In the genomic region with DNA sequence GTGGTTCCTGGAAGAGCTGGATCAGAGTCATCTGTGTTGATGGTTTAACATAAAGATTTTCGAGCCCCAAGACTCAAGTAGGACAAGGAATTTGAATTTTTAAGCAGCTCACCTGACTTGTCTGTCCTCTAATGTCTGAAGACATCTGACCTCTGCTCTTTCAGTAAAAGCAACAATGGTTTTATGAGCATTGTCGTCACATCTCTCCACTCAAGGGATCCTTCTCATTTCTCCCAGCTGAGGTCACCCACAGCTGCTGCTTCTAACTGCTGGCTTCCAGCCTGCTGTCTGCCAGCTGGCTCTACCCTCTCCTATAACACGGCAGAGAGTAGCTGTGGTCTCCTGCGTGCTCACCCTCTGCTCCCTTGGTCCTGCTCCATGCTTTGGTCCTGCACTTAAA, we compare ENCODE assay signal across 8 cellular contexts. TPM values are rescaled to one million over a fixed set of nuclear protein-coding genes. Genes with fewer than 3 reads are reported as not detected.
DNase-seq lines count a peak whose midpoint lies in the region; ATAC-seq, FAIRE-seq and TF ChIP-seq lines count a peak whose summit lies in the region.

No MANE protein-coding gene starts in this region.

- no peak for TF ChIP-seq POLR2A in GM12891 (IDR thresholded peaks at IDR 0.05; ENCODE audit: low read depth, low read length)

- H3K27ac ChIP-seq in brain microvascular endothelial cell, result peak overlapping the region; percentile 85
- no peak overlapping the region for H3K27ac ChIP-seq in lung (ENCODE audit: low read depth in 1 of 2, low read length in 1 of 2)

- H3K4me3 ChIP-seq in brain microvascular endothelial cell (ENCODE audit: low read depth, low read length) (no peak overlapping the region), lung (no peak overlapping the region)

- H3K9me3 Mint-ChIP-seq in activated CD8-positive, alpha-beta T cell treated with anti-CD3 and anti-CD28 coated beads, Interleukin-2, amount 10 ng/mL, durations not matched to agents 7 days and 5 days (ENCODE audit: insufficient read depth), result no peaks in the 10 kb centered on the region

- no peak for FAIRE-seq in GM12891 (lab: Jason Lieb, UNC)

- TF ChIP-seq CTCF in brain microvascular endothelial cell (IDR thresholded peaks at IDR 0.05; ENCODE audit: low read depth, low read length, missing control alignments) (no peak), lung (IDR thresholded peaks at IDR 0.05; ENCODE audit: control extremely low read depth, extremely low read depth) (no peak)

- CTCF ChIA-PET in activated CD8-positive, alpha-beta T cell treated with anti-CD3 and anti-CD28 coated beads, Interleukin-2, amount 10 ng/mL, durations not matched to agents 7 days and 5 days (lab: Charles Lee), result interaction anchor here (2.1 kb wide), 1 partner anchor 15 kb away, joined by 8 read pairs; no protein-coding TSS in a partner anchor

- H3K4me1 Mint-ChIP-seq in activated CD8-positive, alpha-beta T cell treated with anti-CD3 and anti-CD28 coated beads, Interleukin-2, amount 10 ng/mL, durations not matched to agents 7 days and 5 days (ENCODE audit: low read depth), result no peaks in the 10 kb centered on the region

- POLR2A ChIA-PET in activated CD8-positive, alpha-beta T cell treated with anti-CD3 and anti-CD28 coated beads, Interleukin-2, amount 10 ng/mL, durations not matched to agents 7 days and 5 days (lab: Charles Lee), result no interaction called here

- H3K36me3 Mint-ChIP-seq in activated CD8-positive, alpha-beta T cell treated with anti-CD3 and anti-CD28 coated beads, Interleukin-2, amount 10 ng/mL, durations not matched to agents 7 days and 5 days (ENCODE audit: low read depth), result no peaks in the 10 kb centered on the region

- H3K36me3 ChIP-seq in brain microvascular endothelial cell (replicated peaks), result no peaks in the 10 kb centered on the region
- no peaks in the 10 kb centered on the region for H3K36me3 ChIP-seq in lung (ENCODE audit: control insufficient read depth in 2 of 2, insufficient read depth in 2 of 2, low read length in 2 of 2)

- no peaks in the 10 kb centered on the region for H3K27me3 ChIP-seq in brain microvascular endothelial cell (replicated peaks)
- H3K27me3 ChIP-seq in lung (ENCODE audit: control insufficient read depth, insufficient read depth), result no peaks in the 10 kb centered on the region

- no peak overlapping the region for H3K4me3 Mint-ChIP-seq in activated CD8-positive, alpha-beta T cell treated with anti-CD3 and anti-CD28 coated beads, Interleukin-2, amount 10 ng/mL, durations not matched to agents 7 days and 5 days

- H3K9me3 ChIP-seq in lung (ENCODE audit: control insufficient read depth in 2 of 2, insufficient read depth in 1 of 2, low read length in 1 of 2), result peaks cover 0 to 3% of the 10 kb centered on the region in 2 donors

- peaks cover 14% of the 10 kb centered on the region for H3K27me3 Mint-ChIP-seq in activated CD8-positive, alpha-beta T cell treated with anti-CD3 and anti-CD28 coated beads, Interleukin-2, amount 10 ng/mL, durations not matched to agents 7 days and 5 days (ENCODE audit: low read depth)

- peak; percentile 83 for ATAC-seq in lung (ENCODE audit: insufficient read depth, low FRiP score)
- no peak for ATAC-seq in GM21526 (IDR thresholded peaks at IDR 0.05; ENCODE audit: low FRiP score, unreplicated experiment)
- ATAC-seq in GM18861 (IDR thresholded peaks at IDR 0.05; ENCODE audit: unreplicated experiment), result no peak
- no peak for ATAC-seq in activated CD8-positive, alpha-beta T cell treated with anti-CD3 and anti-CD28 coated beads, Interleukin-2, amount 10 ng/mL, durations not matched to agents 7 days and 5 days

- in situ Hi-C loops in brain microvascular endothelial cell (cut with HindIII; ENCODE audit: low pct_ligation_motif_present, low sequenced_read_pairs), result no loop called here

- no peaks in the 10 kb centered on the region for H3K4me1 ChIP-seq in lung (ENCODE audit: control insufficient read depth in 2 of 2, insufficient read depth in 2 of 2, low read length in 2 of 2)

- H3K27ac Mint-ChIP-seq in activated CD8-positive, alpha-beta T cell treated with anti-CD3 and anti-CD28 coated beads, Interleukin-2, amount 10 ng/mL, durations not matched to agents 7 days and 5 days, result no peak overlapping the region

- WGBS in lung, 2 donors, result 21 to 38% methylated on average over 4 of the region's 4 CpGs

- DNase-seq in DMS53 (lab: John Stamatoyannopoulos, UW) (peak; percentile 96), NCI-H2107 (lab: John Stamatoyannopoulos, UW) (peak; percentile 53), brain microvascular endothelial cell (peak; percentile 96), lung (ENCODE audit: low spot score) (peak; percentile 38), GM12891 (ENCODE audit: insufficient read length, low spot score) (no peak)
- no peak for DNase-seq in activated CD8-positive, alpha-beta T cell treated with anti-CD3 and anti-CD28 coated beads, Interleukin-2, amount 10 ng/mL, durations not matched to agents 7 days and 5 days

TF ChIP-seq in GM12891, 5 proteins besides CTCF, POLR2A, EP300 and RAD21:
- TF ChIP-seq POLR2AphosphoS5 (IDR thresholded peaks at IDR 0.05; ENCODE audit: low read depth, low read length), result no peak
- TF ChIP-seq POU2F2 (IDR thresholded peaks at IDR 0.05; ENCODE audit: low read depth, low read length), result no peak
- no peak for TF ChIP-seq SPI1 (IDR thresholded peaks at IDR 0.05; ENCODE audit: low read depth, low read length)
- TF ChIP-seq TAF1 (IDR thresholded peaks at IDR 0.05; ENCODE audit: low read depth, low read length), result no peak
- TF ChIP-seq PAX5 (IDR thresholded peaks at IDR 0.05; ENCODE audit: insufficient read depth, low read length, severe bottlenecking), result no peak

RNA-seq across cellular contexts. Expression of gene HDAC2, which starts 24.7 kb away (rescaled TPM):
- 100 to 1,000 TPM in 1 of 2 donors, 10 to 100 TPM in 1; 48.2 to 113 TPM for total RNA-seq in lung
- polyA plus RNA-seq in lung, result 10 to 100 TPM; 53.2 to 69.6 TPM
- 89.7 TPM for polyA plus RNA-seq in GM12891 (2012; ENCODE audit: low read depth, missing spikeins)
- 10 to 100 TPM; 66.8 to 75.7 TPM for total RNA-seq in activated CD8-positive, alpha-beta T cell treated with anti-CD3 and anti-CD28 coated beads, Interleukin-2, amount 10 ng/mL, durations not matched to agents 7 days and 5 days

Comparison
In these comparisons a context has a peak if more than half of its experiments do, and no peak if none do; other contexts are left out.
1. DNase-seq: peak in DMS53 (single experiment), NCI-H2107 (single experiment), brain microvascular endothelial cell (single experiment) and lung (single experiment); none in GM12891 (single experiment) and activated CD8-positive, alpha-beta T cell treated with anti-CD3 and anti-CD28 coated beads, Interleukin-2, amount 10 ng/mL, durations not matched to agents 7 days and 5 days (single experiment).